ENCODE assay signal across 8 cellular contexts in genomic region chr7:128031901-128032604, GRCh38. TPM values are rescaled to one million over a fixed set of nuclear protein-coding genes. Genes with fewer than 3 reads are reported as not detected.
DNase-seq lines count a peak whose midpoint lies in the region; ATAC-seq lines count a peak whose summit lies in the region.

No MANE protein-coding gene starts in this region.

- H3K27ac ChIP-seq in cingulate gyrus (ENCODE audit: low read depth, low read length) = peak overlapping the region; percentile 47

- peak; percentile 46 for ATAC-seq in GM21390 (IDR thresholded peaks at IDR 0.05; ENCODE audit: unreplicated experiment)

- DNase-seq in D341Med (ENCODE audit: low spot score) (peak; percentile 87), M059J (ENCODE audit: low read depth) (peak; percentile 90), kidney tubule cell (ENCODE audit: low spot score) (peak; percentile 88)
- DNase-seq in activated CD4-positive, CD25-positive, alpha-beta regulatory T cell treated with anti-CD3 and anti-CD28 coated beads, Interleukin-2, amount 50 U/mL, for 72 hours = peak; percentile 48
- peak; percentile 42 to 47 for DNase-seq in stimulated activated CD4-positive, alpha-beta T cell treated with anti-CD3 and anti-CD28 coated beads, Interleukin-2, amount 100 ng/mL, for 48 hours
- no peak for DNase-seq in NK-92 treated with Interleukin-12 subunit alpha and Interleukin-12 subunit beta, amount 100 ng/mL, for 24 hours (lab: John Stamatoyannopoulos, UW)

RNA-seq across cellular contexts. Expression of gene LRRC4, which starts 0.8 kb away (rescaled TPM):
- 0.39 TPM in 1 of 2 replicates, not detected in the other for total RNA-seq in M059J (2014; rRNA removed; shearing (Covaris generic))
